ENCODE assay signal across 18 cellular contexts in genomic region chr5:1791176-1791575, GRCh38. TPM values are rescaled to one million over a fixed set of nuclear protein-coding genes. Genes with fewer than 3 reads are reported as not detected.
A peak's percentile ranks its signal among the peaks of the same experiment; 100 is the strongest.
DNase-seq lines count a peak whose midpoint lies in the region; ATAC-seq and TF ChIP-seq lines count a peak whose summit lies in the region.
"Had no signal": no experiment of that assay in that cellular context is flagged by ENCODE, and none has a peak within 500 bp of the region (broad histone marks: within the 10 kb centered on the region; RNA-seq: fewer than 3 reads in every experiment).

No MANE protein-coding gene starts in this region.

- peaks cover 27% of the 10 kb centered on the region for H3K9me3 ChIP-seq in AG04450 (ENCODE audit: control insufficient read depth, insufficient read depth, low read length)
- H3K9me3 ChIP-seq in CD4-positive, alpha-beta T cell (ENCODE audit: control insufficient read depth, low read length): no peaks in the 10 kb centered on the region
- no peaks in the 10 kb centered on the region for H3K9me3 ChIP-seq in naive thymus-derived CD4-positive, alpha-beta T cell (ENCODE audit: control insufficient read depth in 2 of 3, low read length in 3 of 3)
- H3K9me3 ChIP-seq: right lobe of liver, testis had no signal

- peaks cover 0 to 5% (median 0%) of the 10 kb centered on the region in 3 experiments for H3K36me3 ChIP-seq in naive thymus-derived CD4-positive, alpha-beta T cell (ENCODE audit: control insufficient read depth in 2 of 3, insufficient read depth in 3 of 3, low read length in 3 of 3)
- H3K36me3 ChIP-seq: cardiac muscle cell, right lobe of liver had no signal

- DNase-seq in AG04450 (ENCODE audit: low read depth, low spot score): no peak
- DNase-seq in CD4-positive, alpha-beta T cell: no peak
- DNase-seq in activated CD8-positive, alpha-beta T cell treated with anti-CD3 and anti-CD28 coated beads for 36 hours: no peak
- no peak for DNase-seq in naive thymus-derived CD4-positive, alpha-beta T cell
- DNase-seq in foreskin fibroblast: no peak
- DNase-seq: activated CD8-positive, alpha-beta memory T cell treated with anti-CD3 and anti-CD28 coated beads for 24 hours; hippocampal formation; kidney glomerular epithelial cell; NCI-H146; NCI-H446; right lobe of liver; stimulated activated CD4-positive, alpha-beta T cell treated with anti-CD3 and anti-CD28 coated beads, Interleukin-2, amount 100 ng/mL, for 48 hours; testis had no signal

- no peaks in the 10 kb centered on the region for H3K9me3 Mint-ChIP-seq in CD4-positive, alpha-beta T cell
- H3K9me3 Mint-ChIP-seq in activated CD8-positive, alpha-beta T cell treated with anti-CD3 and anti-CD28 coated beads for 36 hours: no peaks in the 10 kb centered on the region
- peaks cover 0 to 3% (median 0%) of the 10 kb centered on the region in 11 donors for H3K9me3 Mint-ChIP-seq in naive thymus-derived CD4-positive, alpha-beta T cell
- H3K9me3 Mint-ChIP-seq: mesothelial cell of epicardium had no signal

- H3K4me1 ChIP-seq in naive thymus-derived CD4-positive, alpha-beta T cell (ENCODE audit: control insufficient read depth in 2 of 2, insufficient read depth in 2 of 2, low read length in 2 of 2): peaks cover 21% of the 10 kb centered on the region in 2 donors
- H3K4me1 ChIP-seq: right lobe of liver, testis had no signal

- peak overlapping the region; percentile 66 for H3K27ac ChIP-seq in AG04450 (ENCODE audit: low read depth, low read length)
- H3K27ac ChIP-seq in CD4-positive, alpha-beta T cell (ENCODE audit: low read depth, low read length): no peak overlapping the region
- peak overlapping the region; percentile 56 for H3K27ac ChIP-seq in naive thymus-derived CD4-positive, alpha-beta T cell (ENCODE audit: low read depth, low read length)
- H3K27ac ChIP-seq: cardiac muscle cell, right lobe of liver, testis had no signal

- H3K4me3 ChIP-seq in AG04450 (ENCODE audit: low read depth, low read length): no peak overlapping the region
- H3K4me3 ChIP-seq in naive thymus-derived CD4-positive, alpha-beta T cell (ENCODE audit: low read length): no peak overlapping the region
- no peak overlapping the region for H3K4me3 ChIP-seq in foreskin fibroblast (ENCODE audit: low read depth in 1 of 2, low read length in 2 of 2)
- H3K4me3 ChIP-seq: cardiac muscle cell, right lobe of liver, testis had no signal

- POLR2A ChIA-PET in AG04450 (lab: Yijun Ruan, JAX): no interaction called here
- POLR2A ChIA-PET in CD4-positive, alpha-beta T cell (lab: Charles Lee): interaction anchor here (1.6 kb wide), 1 partner anchor 10 kb away, joined by 6 read pairs; the partner anchor contains the start of gene NDUFS6
- POLR2A ChIA-PET in activated CD8-positive, alpha-beta T cell treated with anti-CD3 and anti-CD28 coated beads for 36 hours (lab: Charles Lee): interaction anchor here (1.6 kb wide), 1 partner anchor 14 kb away, joined by 3 read pairs; no protein-coding TSS in a partner anchor
- POLR2A ChIA-PET in naive thymus-derived CD4-positive, alpha-beta T cell (lab: Charles Lee): interaction anchor here (2.8 kb wide), 1 partner anchor 9 kb away, joined by 14 read pairs; the partner anchor contains the start of genes MRPL36 and NDUFS6

- ATAC-seq in CD4-positive, alpha-beta T cell (ENCODE audit: poor library complexity): no peak
- no peak for ATAC-seq in activated CD8-positive, alpha-beta T cell treated with anti-CD3 and anti-CD28 coated beads for 36 hours
- ATAC-seq in naive thymus-derived CD4-positive, alpha-beta T cell: no peak
- ATAC-seq in HG03432 (IDR thresholded peaks at IDR 0.05; ENCODE audit: unreplicated experiment): no peak
- no peak for ATAC-seq in HG03196 (IDR thresholded peaks at IDR 0.05; ENCODE audit: unreplicated experiment)
- ATAC-seq: right lobe of liver had no signal

- no peaks in the 10 kb centered on the region for H3K27me3 Mint-ChIP-seq in CD4-positive, alpha-beta T cell
- H3K27me3 Mint-ChIP-seq in activated CD8-positive, alpha-beta T cell treated with anti-CD3 and anti-CD28 coated beads for 36 hours: no peaks in the 10 kb centered on the region
- no peaks in the 10 kb centered on the region for H3K27me3 Mint-ChIP-seq in naive thymus-derived CD4-positive, alpha-beta T cell

- H3K4me3 Mint-ChIP-seq in CD4-positive, alpha-beta T cell: no peak overlapping the region
- no peak overlapping the region for H3K4me3 Mint-ChIP-seq in activated CD8-positive, alpha-beta T cell treated with anti-CD3 and anti-CD28 coated beads for 36 hours
- H3K4me3 Mint-ChIP-seq in naive thymus-derived CD4-positive, alpha-beta T cell: peak overlapping the region in 3 of 10 donors; percentile 4 to 28 (median 20)
- H3K4me3 Mint-ChIP-seq: B cell, mesothelial cell of epicardium had no signal

- peaks cover 6% of the 10 kb centered on the region for H3K36me3 Mint-ChIP-seq in CD4-positive, alpha-beta T cell (ENCODE audit: low read depth)
- peaks cover under 1% of the 10 kb centered on the region for H3K36me3 Mint-ChIP-seq in activated CD8-positive, alpha-beta T cell treated with anti-CD3 and anti-CD28 coated beads for 36 hours (ENCODE audit: low read depth)
- H3K36me3 Mint-ChIP-seq in naive thymus-derived CD4-positive, alpha-beta T cell: peaks cover 0 to 9% (median 0%) of the 10 kb centered on the region in 5 donors

- peaks cover 44% of the 10 kb centered on the region for H3K4me1 Mint-ChIP-seq in CD4-positive, alpha-beta T cell (ENCODE audit: low read depth)
- H3K4me1 Mint-ChIP-seq in activated CD8-positive, alpha-beta T cell treated with anti-CD3 and anti-CD28 coated beads for 36 hours (ENCODE audit: low read depth): peaks cover 73% of the 10 kb centered on the region
- peaks cover 20 to 56% (median 39%) of the 10 kb centered on the region in 7 donors for H3K4me1 Mint-ChIP-seq in naive thymus-derived CD4-positive, alpha-beta T cell

- CTCF ChIA-PET in AG04450 (lab: Charles Lee): no interaction called here
- CTCF ChIA-PET in CD4-positive, alpha-beta T cell (lab: Charles Lee): no interaction called here
- CTCF ChIA-PET in activated CD8-positive, alpha-beta T cell treated with anti-CD3 and anti-CD28 coated beads for 36 hours (lab: Charles Lee): no interaction called here
- CTCF ChIA-PET in naive thymus-derived CD4-positive, alpha-beta T cell (lab: Charles Lee): no interaction called here

- no peaks in the 10 kb centered on the region for H3K27me3 ChIP-seq in AG04450 (ENCODE audit: control insufficient read depth, insufficient read depth, low read length)
- H3K27me3 ChIP-seq in CD4-positive, alpha-beta T cell (ENCODE audit: control insufficient read depth, insufficient read depth, low read length): no peaks in the 10 kb centered on the region
- H3K27me3 ChIP-seq in naive thymus-derived CD4-positive, alpha-beta T cell (ENCODE audit: control insufficient read depth in 2 of 2, insufficient read depth in 2 of 2, low read length in 2 of 2): no peaks in the 10 kb centered on the region
- H3K27me3 ChIP-seq: cardiac muscle cell, right lobe of liver, testis had no signal

- TF ChIP-seq CTCF in AG04450 (IDR thresholded peaks at IDR 0.05; ENCODE audit: low read depth, low read length) (no peak), foreskin fibroblast (IDR thresholded peaks at IDR 0.05; ENCODE audit: low read depth, low read length) (no peak)
- no peak for TF ChIP-seq CTCF in CD4-positive, alpha-beta T cell (IDR thresholded peaks at IDR 0.05)
- TF ChIP-seq CTCF in activated CD8-positive, alpha-beta T cell treated with anti-CD3 and anti-CD28 coated beads for 36 hours (IDR thresholded peaks at IDR 0.05): no peak

- intact Hi-C loops in CD4-positive, alpha-beta T cell (cut with DNase I, micrococcal nuclease): loop anchor here in 1 of 2 experiments (5.0 to 10.0 kb wide), 3 partner anchors 269 to 1179 kb away; partner anchors contain the start of genes CEP72, CLPTM1L and LPCAT1
- intact Hi-C loops in activated CD8-positive, alpha-beta T cell treated with anti-CD3 and anti-CD28 coated beads for 36 hours (cut with micrococcal nuclease): no loop called here
- intact Hi-C loops in naive thymus-derived CD4-positive, alpha-beta T cell (cut with micrococcal nuclease): loop anchor here (5.0 to 10.0 kb wide), 4 partner anchors 54 to 1179 kb away; partner anchors contain the start of genes CEP72 (in 1 of the 2) and ZDHHC11B (in 1 of the 2)

- H3K27ac Mint-ChIP-seq in CD4-positive, alpha-beta T cell: peak overlapping the region; percentile 86
- H3K27ac Mint-ChIP-seq in activated CD8-positive, alpha-beta T cell treated with anti-CD3 and anti-CD28 coated beads for 36 hours: peak overlapping the region; percentile 69
- H3K27ac Mint-ChIP-seq in naive thymus-derived CD4-positive, alpha-beta T cell: peak overlapping the region in 7 of 9 donors; percentile 56 to 95 (median 84)
- H3K27ac Mint-ChIP-seq: B cell, mesothelial cell of epicardium had no signal

RNA-seq across cellular contexts. Expression of gene MRPL36, which starts 8.5 kb away (rescaled TPM):
- 104 and 118 TPM in 2 replicates for polyA plus RNA-seq in AG04450 (2011; rRNA removed)
- 41.8 and 53.8 TPM in 2 replicates for polyA minus RNA-seq in AG04450 (2011; rRNA and poly(A)+ RNA removed)
- total RNA-seq in CD4-positive, alpha-beta T cell: 10 to 100 TPM; 14.3 to 18.2 TPM
- 10 to 100 TPM; 80.1 to 87.2 TPM for total RNA-seq in activated CD8-positive, alpha-beta T cell treated with anti-CD3 and anti-CD28 coated beads for 36 hours
- total RNA-seq in naive thymus-derived CD4-positive, alpha-beta T cell: 10 to 100 TPM; 14.1 to 52.6 (median 26.8) TPM
- polyA plus RNA-seq in naive thymus-derived CD4-positive, alpha-beta T cell: 10 to 100 TPM; 69.4 to 77.5 TPM

RNA-seq across cellular contexts. Expression of gene NDUFS6, which starts 10.0 kb away (rescaled TPM):
- 34.4 and 51.8 TPM in 2 replicates for polyA plus RNA-seq in AG04450 (2011; rRNA removed)
- 24.8 and 26.5 TPM in 2 replicates for polyA minus RNA-seq in AG04450 (2011; rRNA and poly(A)+ RNA removed)
- 10 to 100 TPM; 13.1 to 17.5 TPM for total RNA-seq in CD4-positive, alpha-beta T cell
- total RNA-seq in activated CD8-positive, alpha-beta T cell treated with anti-CD3 and anti-CD28 coated beads for 36 hours: 10 to 100 TPM; 32.2 to 39.1 TPM
- total RNA-seq in naive thymus-derived CD4-positive, alpha-beta T cell: 10 to 100 TPM; 14.2 to 28.8 (median 15.4) TPM
- 10 to 100 TPM; 55.3 to 61.7 TPM for polyA plus RNA-seq in naive thymus-derived CD4-positive, alpha-beta T cell
